In the genomic region with DNA sequence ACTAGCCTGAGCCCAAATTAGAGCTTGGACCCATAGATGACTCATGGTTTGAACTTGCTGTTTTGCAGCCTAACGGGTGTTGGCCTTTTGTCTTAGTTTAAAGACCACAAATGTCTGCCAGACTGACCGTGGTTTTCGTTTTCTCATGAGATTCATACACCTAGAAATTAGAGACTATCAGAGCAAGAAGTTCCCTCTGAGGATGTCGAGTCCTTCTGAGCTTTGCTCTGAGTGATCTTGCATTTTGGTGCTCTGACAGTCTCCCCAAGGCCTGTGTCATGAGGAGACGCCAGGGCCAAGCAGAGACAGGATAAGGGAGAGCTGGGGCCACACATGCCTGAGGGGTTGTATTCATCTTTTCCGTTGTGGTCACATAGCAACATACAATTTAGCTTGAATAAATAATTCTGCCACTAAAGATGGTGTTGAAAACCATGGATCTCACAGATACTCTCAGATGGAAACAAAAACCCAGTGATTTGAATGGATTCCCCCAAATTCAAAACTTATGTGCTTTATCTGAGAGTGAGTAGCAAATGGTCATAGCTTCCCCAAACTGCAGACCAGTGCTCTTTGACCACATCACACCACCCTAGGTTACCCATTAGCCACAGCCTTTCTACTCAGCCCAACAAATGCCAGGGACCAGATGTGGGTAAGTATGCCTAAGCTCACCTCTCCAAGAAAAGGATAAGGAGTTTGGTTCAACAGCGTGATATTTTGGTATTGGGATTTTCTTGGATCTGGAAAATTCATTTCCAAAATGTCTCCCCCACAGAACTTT, we compare ENCODE assay signal across 14 cellular contexts.
A peak's percentile ranks its signal among the peaks of the same experiment; 100 is the strongest.
DNase-seq lines count a peak whose midpoint lies in the region; ATAC-seq and TF ChIP-seq lines count a peak whose summit lies in the region.
"Had no signal": no experiment of that assay in that cellular context is flagged by ENCODE, and none has a peak within 500 bp of the region (broad histone marks: within the 10 kb centered on the region; RNA-seq: fewer than 3 reads in every experiment).

No MANE protein-coding gene starts in this region.

- H3K4me3 Mint-ChIP-seq in MCF 10A (ENCODE audit: unreplicated experiment) (no peak overlapping the region), immature natural killer cell (no peak overlapping the region)
- H3K4me3 Mint-ChIP-seq: IgD-negative memory B cell; naive thymus-derived CD8-positive, alpha-beta T cell had no signal

- DNase-seq in MCF 10A (ENCODE audit: unreplicated experiment) (peak; percentile 63), breast epithelium (ENCODE audit: low spot score in 2 of 2) (no peak), M059J (ENCODE audit: low read depth) (peak; percentile 97), fibroblast of mammary gland (ENCODE audit: low read depth) (peak; percentile 42), lower lobe of right lung (no peak), GF-D8 (lab: John Stamatoyannopoulos, UW) (no peak), immature natural killer cell (no peak)
- DNase-seq: activated naive CD4-positive, alpha-beta T cell treated with Interleukin-2 at 50 U/mL for 16 hours; esophagus squamous epithelium; naive thymus-derived CD8-positive, alpha-beta T cell; NCI-H2029 treated with DMSO at 0.1 percent for 48 hours had no signal

- H3K4me3 ChIP-seq in breast epithelium (no peak overlapping the region), fibroblast of mammary gland (ENCODE audit: control insufficient read depth, low read depth, low read length) (no peak overlapping the region), lower lobe of right lung (no peak overlapping the region)
- H3K4me3 ChIP-seq: esophagus squamous epithelium, skin epidermis had no signal

- POLR2A ChIA-PET in MCF 10A (lab: Yijun Ruan, JAX), result no interaction called here

- no peak for TF ChIP-seq POLR2A in breast epithelium (IDR thresholded peaks at IDR 0.05)

- H3K9me3 ChIP-seq in breast epithelium (no peaks in the 10 kb centered on the region), lower lobe of right lung (no peaks in the 10 kb centered on the region)
- H3K9me3 ChIP-seq: esophagus squamous epithelium had no signal

- CTCF ChIA-PET in MCF 10A (lab: Yijun Ruan, JAX), result interaction anchor here (0.5 kb wide), 1 partner anchor 238 kb away, joined by 3 read pairs; no protein-coding TSS in a partner anchor

- peaks cover 21% of the 10 kb centered on the region for H3K4me1 Mint-ChIP-seq in MCF 10A (ENCODE audit: insufficient read depth, unreplicated experiment)
- no peaks in the 10 kb centered on the region for H3K4me1 Mint-ChIP-seq in immature natural killer cell
- H3K4me1 Mint-ChIP-seq: naive thymus-derived CD8-positive, alpha-beta T cell had no signal

- TF ChIP-seq CTCF in MCF 10A (IDR thresholded peaks at IDR 0.05; ENCODE audit: unreplicated experiment) (no peak), breast epithelium (IDR thresholded peaks at IDR 0.05) (no peak), fibroblast of mammary gland (conservative IDR thresholded peaks at IDR 0.05; ENCODE audit: control insufficient read depth, insufficient read depth, low read depth, low read length) (no peak), lower lobe of right lung (IDR thresholded peaks at IDR 0.05) (no peak)

- no TSS peak for BruUV-seq in MCF 10A (replicated peaks; lab: Mats Ljungman, UMichigan)

- H3K4me1 ChIP-seq in breast epithelium (no peaks in the 10 kb centered on the region), lower lobe of right lung (no peaks in the 10 kb centered on the region)

- H3K27me3 Mint-ChIP-seq in MCF 10A (ENCODE audit: insufficient read depth, unreplicated experiment), result no peaks in the 10 kb centered on the region
- H3K27me3 Mint-ChIP-seq in immature natural killer cell (ENCODE audit: low read depth in 3 of 3), result peaks cover 0 to 2% (median 0%) of the 10 kb centered on the region in 3 donors

- H3K27ac Mint-ChIP-seq in MCF 10A (ENCODE audit: low read depth, unreplicated experiment), result peak overlapping the region; percentile 33
- H3K27ac Mint-ChIP-seq in immature natural killer cell, result no peak overlapping the region
- H3K27ac Mint-ChIP-seq: IgD-negative memory B cell; naive thymus-derived CD8-positive, alpha-beta T cell had no signal

- no peaks in the 10 kb centered on the region for H3K27me3 ChIP-seq in breast epithelium
- H3K27me3 ChIP-seq in lower lobe of right lung (ENCODE audit: low read depth), result no peaks in the 10 kb centered on the region
- H3K27me3 ChIP-seq: esophagus squamous epithelium had no signal

- H3K27ac ChIP-seq in breast epithelium (no peak overlapping the region), lower lobe of right lung (no peak overlapping the region)
- H3K27ac ChIP-seq: esophagus squamous epithelium had no signal

- H3K36me3 Mint-ChIP-seq in MCF 10A (ENCODE audit: insufficient read depth, unreplicated experiment), result no peaks in the 10 kb centered on the region
- H3K36me3 Mint-ChIP-seq in immature natural killer cell, result no peaks in the 10 kb centered on the region
- H3K36me3 Mint-ChIP-seq: IgD-negative memory B cell; naive thymus-derived CD8-positive, alpha-beta T cell had no signal

- intact Hi-C loops in MCF 10A (cut with micrococcal nuclease) (no loop called here), breast epithelium (cut with DNase I; ENCODE audit: low total_unique reads) (no loop called here), lower lobe of right lung (cut with DNase I) (no loop called here)

- no peak for ATAC-seq in lower lobe of right lung
- ATAC-seq in HG03457 (IDR thresholded peaks at IDR 0.05; ENCODE audit: unreplicated experiment), result no peak
- ATAC-seq: naive thymus-derived CD8-positive, alpha-beta T cell had no signal

- H3K36me3 ChIP-seq in breast epithelium (no peaks in the 10 kb centered on the region), lower lobe of right lung (no peaks in the 10 kb centered on the region)
- H3K36me3 ChIP-seq: esophagus squamous epithelium had no signal

- H3K9me3 Mint-ChIP-seq in MCF 10A (ENCODE audit: unreplicated experiment) (no peaks in the 10 kb centered on the region), immature natural killer cell (peaks cover 3 to 15% (median 7%) of the 10 kb centered on the region in 6 donors)

Comparison
In these comparisons a context has a peak if more than half of its experiments do, and no peak if none do; other contexts are left out.
1. DNase-seq: peak in MCF 10A (single experiment), M059J (single experiment) and fibroblast of mammary gland (single experiment); none in breast epithelium (0 of 2), lower lobe of right lung (single experiment), GF-D8 (single experiment) and immature natural killer cell (0 of 3).